In genomic region chr15:97972366-97972765, GRCh38 we compare ENCODE assay signal across 25 cellular contexts.
"Had no signal": no experiment of that assay in that cellular context is flagged by ENCODE, and none has a peak within 500 bp of the region (broad histone marks: within the 10 kb centered on the region; RNA-seq: fewer than 3 reads in every experiment).

No MANE protein-coding gene starts in this region.

- H3K9me3 Mint-ChIP-seq: activated T-cell treated with anti-CD3 and anti-CD28 coated beads, Interleukin-2, amount 50 U/mL, for 4 hours; activated T-helper 2 cell treated with anti-CD3 and anti-CD28 coated beads, Interferon-gamma antibody, Interleukin-2, Interleukin-4, amounts not matched to agents 10 μg/mL and 5 μg/mL and 100 μg/mL, durations not matched to agents 14 hours and 24 hours and 36 hours; endodermal cell; natural killer cell treated with Interleukin-12 subunit alpha and Interleukin-12 subunit beta and Interleukin-15 and Interleukin-18, amount 100 ng/mL, for 72 hours; T-helper 1 cell treated with Interleukin-12 subunit alpha and Interleukin-12 subunit beta and Interleukin-4 antibody, amounts not matched to agents 30 μg/mL and 1 μg/mL, for 36 hours; WTC11 had no signal

- DNase-seq: activated CD4-positive, alpha-beta T cell treated with anti-CD3 and anti-CD28 coated beads, Interleukin-2, amount 50 U/mL, for 48 hours; activated CD8-positive, alpha-beta memory T cell treated with anti-CD3 and anti-CD28 coated beads, Interleukin-2, amount 50 U/mL, for 48 hours; activated naive CD4-positive, alpha-beta T cell; activated T-cell treated with anti-CD3 and anti-CD28 coated beads, Interleukin-2, amount 50 U/mL, for 4 hours; adrenal gland; central memory CD4-positive, alpha-beta T cell; endodermal cell; left ventricle myocardium superior; midbrain; ovary; psoas muscle; right cardiac atrium; stimulated activated CD4-positive, alpha-beta T cell treated with anti-CD3 and anti-CD28 coated beads, Interleukin-12 subunit alpha, Interleukin-12 subunit beta, amount 100 ng/mL, for 4 hours; stimulated activated CD4-positive, alpha-beta T cell treated with anti-CD3 and anti-CD28 coated beads, Interleukin-4, amount 100 ng/mL, for 4 hours; stimulated activated naive CD8-positive, alpha-beta T cell treated with anti-CD3 and anti-CD28 coated beads, Interleukin-15, Interleukin-2, amounts not matched to agents 100 U/mL and 50 U/mL, for 24 hours; T1000 had no signal

- H3K36me3 ChIP-seq: neutrophil, ovary had no signal

- H3K79me2 ChIP-seq: hepatocyte had no signal

- H2AFZ ChIP-seq: hepatocyte had no signal

- H3K27ac ChIP-seq: adrenal gland, ascending aorta, coronary artery, hepatocyte, neutrophil, ovary, psoas muscle had no signal

- H3K4me1 Mint-ChIP-seq: WTC11 had no signal

- H3K4me1 ChIP-seq: psoas muscle had no signal

- ATAC-seq: activated T-cell treated with anti-CD3 and anti-CD28 coated beads, Interleukin-2, amount 50 U/mL, for 4 hours; left ventricle myocardium superior; natural killer cell treated with Interleukin-12 subunit alpha and Interleukin-12 subunit beta and Interleukin-15 and Interleukin-18, amount 100 ng/mL, for 72 hours; psoas muscle; right cardiac atrium; stimulated activated naive CD8-positive, alpha-beta T cell treated with anti-CD3 and anti-CD28 coated beads, Interleukin-15, Interleukin-2, amounts not matched to agents 100 U/mL and 50 U/mL, for 24 hours; WTC11 had no signal

- H3K27me3 Mint-ChIP-seq: activated naive CD8-positive, alpha-beta T cell; natural killer cell treated with Interleukin-12 subunit alpha and Interleukin-12 subunit beta and Interleukin-15 and Interleukin-18, amount 100 ng/mL, for 72 hours had no signal

- H3K4me3 ChIP-seq: adrenal gland, ascending aorta, coronary artery, hepatocyte, ovary, psoas muscle had no signal

- H3K9me3 ChIP-seq: adrenal gland, ascending aorta, neutrophil, ovary, psoas muscle had no signal

- H3K27ac Mint-ChIP-seq: activated naive CD8-positive, alpha-beta T cell; activated T-helper 2 cell treated with anti-CD3 and anti-CD28 coated beads, Interferon-gamma antibody, Interleukin-2, Interleukin-4, amounts not matched to agents 10 μg/mL and 5 μg/mL and 100 μg/mL, durations not matched to agents 14 hours and 24 hours and 36 hours; endodermal cell; natural killer cell treated with Interleukin-12 subunit alpha and Interleukin-12 subunit beta and Interleukin-15 and Interleukin-18, amount 100 ng/mL, for 72 hours; T-helper 1 cell treated with Interleukin-12 subunit alpha and Interleukin-12 subunit beta and Interleukin-4 antibody, amounts not matched to agents 30 μg/mL and 1 μg/mL, for 36 hours; WTC11 had no signal

- H3K27me3 ChIP-seq: adrenal gland, ascending aorta, hepatocyte, neutrophil, ovary had no signal

- H3K4me2 ChIP-seq: hepatocyte had no signal

- H3K4me3 Mint-ChIP-seq: activated naive CD8-positive, alpha-beta T cell; activated T-cell treated with anti-CD3 and anti-CD28 coated beads, Interleukin-2, amount 50 U/mL, for 4 hours; endodermal cell; natural killer cell treated with Interleukin-12 subunit alpha and Interleukin-12 subunit beta and Interleukin-15 and Interleukin-18, amount 100 ng/mL, for 72 hours; T-helper 1 cell treated with Interleukin-12 subunit alpha and Interleukin-12 subunit beta and Interleukin-4 antibody, amounts not matched to agents 30 μg/mL and 1 μg/mL, for 36 hours; WTC11 had no signal
